In the genomic region with DNA sequence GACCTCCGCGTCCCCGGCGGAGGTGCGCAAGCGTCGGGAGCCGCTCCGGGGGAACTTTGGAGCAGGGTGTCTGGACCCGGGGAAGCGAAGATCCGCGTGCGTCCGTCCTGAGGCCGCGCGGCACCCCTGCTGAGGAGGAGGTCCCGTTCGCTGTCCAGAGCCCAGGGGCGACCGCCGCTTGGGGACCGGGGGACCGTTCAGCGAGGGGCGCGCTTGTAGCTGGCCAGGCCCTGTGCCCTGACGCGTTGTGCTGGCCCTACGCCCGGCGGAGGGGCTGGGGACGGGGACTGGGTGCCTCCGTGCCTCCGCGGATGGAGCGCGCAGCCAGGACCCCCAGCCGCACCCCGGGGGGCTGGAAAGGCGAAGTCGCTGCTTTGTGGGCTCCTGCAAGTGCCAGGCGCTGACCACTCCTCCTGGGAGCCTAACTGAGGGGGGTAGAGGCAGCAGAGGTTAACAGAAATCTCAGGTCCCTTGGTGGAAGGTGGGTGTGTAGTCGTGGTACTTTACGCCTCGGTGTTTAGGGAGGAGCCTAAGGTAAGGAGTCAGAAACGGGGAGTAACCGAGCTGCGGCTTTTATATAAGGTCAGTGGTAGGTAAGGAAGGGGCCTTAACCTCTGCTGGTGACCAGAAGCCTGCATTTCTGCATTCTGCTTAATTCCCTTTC, we compare ENCODE assay signal across 8 cellular contexts. TPM values are rescaled to one million over a fixed set of nuclear protein-coding genes. Genes with fewer than 3 reads are reported as not detected.
DNase-seq lines count a peak whose midpoint lies in the region; TF ChIP-seq lines count a peak whose summit lies in the region.

TSS of gene PPARG (plus strand) at position 605 of the 664 bp plus-strand sequence. CDS start 90,642 bp downstream, outside the sequence.

- intact Hi-C loops in CD14-positive monocyte (cut with micrococcal nuclease): loop anchor here (5.0 to 10.0 kb wide), 3 partner anchors 91 to 194 kb away; partner anchors contain the start of gene TSEN2 (in 1 of the 2)

- no peak for TF ChIP-seq POLR2A in erythroblast (IDR thresholded peaks at IDR 0.05; ENCODE audit: low read length)

- H3K9me3 Mint-ChIP-seq in CD14-positive monocyte: peaks cover 0 to 8% (median 3%) of the 10 kb centered on the region in 7 donors

- no peak for DNase-seq in CD14-positive monocyte (ENCODE audit: low spot score)
- DNase-seq in HEK293T (ENCODE audit: extremely low spot score): peak; percentile 51
- DNase-seq in astrocyte of the spinal cord (ENCODE audit: low read depth, low spot score): peak; percentile 30
- DNase-seq in OCI-M1 (lab: John Stamatoyannopoulos, UW): no peak
- DNase-seq in erythroblast (lab: John Stamatoyannopoulos, UW): no peak
- no peak for DNase-seq in foreskin melanocyte

- peaks cover 23% of the 10 kb centered on the region for H3K4me1 Mint-ChIP-seq in CD14-positive monocyte

- CTCF ChIA-PET in HEK293T (lab: Yijun Ruan, JAX): no interaction called here

- H3K36me3 Mint-ChIP-seq in CD14-positive monocyte: peaks cover 0 to 16% of the 10 kb centered on the region in 2 donors

- peak within 1 kb of the TSS in 6 of 7 donors; percentile 70 to 96 (median 77) for H3K27ac Mint-ChIP-seq in CD14-positive monocyte

- no peaks in the 10 kb centered on the region for H3K9me3 ChIP-seq in iPS-20b (ENCODE audit: insufficient read depth, low read depth, low read length)

- H3K4me1 ChIP-seq in iPS-20b (ENCODE audit: insufficient read depth, low read length): no peaks in the 10 kb centered on the region

- peaks cover 38 to 52% (median 38%) of the 10 kb centered on the region in 3 donors for H3K27me3 Mint-ChIP-seq in CD14-positive monocyte (ENCODE audit: low read depth in 3 of 3)

- in situ Hi-C loops in astrocyte of the spinal cord (cut with HindIII; ENCODE audit: low sequenced_read_pairs): no loop called here

- H3K9ac ChIP-seq in iPS-20b (ENCODE audit: low read depth, low read length): no peak within 1 kb of the TSS

- TF ChIP-seq CTCF in CD14-positive monocyte (IDR thresholded peaks at IDR 0.05) (no peak), astrocyte of the spinal cord (IDR thresholded peaks at IDR 0.05; ENCODE audit: low read depth, low read length) (no peak)

- H3K4me3 ChIP-seq in astrocyte of the spinal cord (ENCODE audit: low read depth, low read length) (peak within 1 kb of the TSS; percentile 81), iPS-20b (ENCODE audit: low read length) (peak within 1 kb of the TSS; percentile 67), skin epidermis (peak within 1 kb of the TSS; percentile 39 to 77 (median 57))

- H3K36me3 ChIP-seq in iPS-20b (ENCODE audit: insufficient read depth, low read depth, low read length): no peaks in the 10 kb centered on the region

- POLR2A ChIA-PET in HEK293T (lab: Yijun Ruan, JAX): interaction anchor here (0.6 to 1.3 kb wide), 2 partner anchors 196 to 479 kb away, joined by 3 read pairs; partner anchors contain the start of gene TSEN2

- H3K27me3 ChIP-seq in iPS-20b (ENCODE audit: insufficient read depth, low read length): peaks cover 82% of the 10 kb centered on the region

- H3K27ac ChIP-seq in iPS-20b (ENCODE audit: low read length) (no peak within 1 kb of the TSS), skin epidermis (peak within 1 kb of the TSS in 20 of 21 experiments; percentile 38 to 93 (median 80))

- peak within 1 kb of the TSS; percentile 85 to 89 for H3K4me3 Mint-ChIP-seq in CD14-positive monocyte

TF ChIP-seq in HEK293T, 16 proteins besides CTCF, POLR2A, EP300 and RAD21:
- no peak for TF ChIP-seq BHLHE40 (IDR thresholded peaks at IDR 0.05; ENCODE audit: borderline replicate concordance)
- TF ChIP-seq SP1 (IDR thresholded peaks at IDR 0.05): no peak
- no peak for TF ChIP-seq CTBP1 (IDR thresholded peaks at IDR 0.05; ENCODE audit: borderline replicate concordance)
- no peak for TF ChIP-seq FOXK2 (IDR thresholded peaks at IDR 0.05)
- TF ChIP-seq L3MBTL2 (conservative IDR thresholded peaks at IDR 0.05): no peak
- TF ChIP-seq LEF1 (IDR thresholded peaks at IDR 0.05; ENCODE audit: borderline replicate concordance): no peak
- TF ChIP-seq ZNF384 (IDR thresholded peaks at IDR 0.05): no peak
- TF ChIP-seq TARDBP (IDR thresholded peaks at IDR 0.05): no peak
- no peak for TF ChIP-seq NFRKB (IDR thresholded peaks at IDR 0.05)
- no peak for TF ChIP-seq FOXM1 (IDR thresholded peaks at IDR 0.05; ENCODE audit: borderline replicate concordance)
- TF ChIP-seq ARNT (IDR thresholded peaks at IDR 0.05): no peak
- TF ChIP-seq HDGF (IDR thresholded peaks at IDR 0.05; ENCODE audit: borderline replicate concordance): no peak
- TF ChIP-seq ELF4 (IDR thresholded peaks at IDR 0.05): no peak
- no peak for TF ChIP-seq SUZ12 (IDR thresholded peaks at IDR 0.05)
- no peak for TF ChIP-seq FOXA1 (IDR thresholded peaks at IDR 0.05)
- TF ChIP-seq PKNOX1 (IDR thresholded peaks at IDR 0.05): no peak

RNA-seq across cellular contexts. Expression of gene PPARG, which starts in this region (rescaled TPM):
- polyA plus RNA-seq in CD14-positive monocyte: 1 to 10 TPM in 1 of 2 donors, under 1 TPM in 1; 0.56 to 2.0 TPM

Comparison
In these comparisons a context has a peak if more than half of its experiments do, and no peak if none do; other contexts are left out.
1. DNase-seq: peak in HEK293T (single experiment) and astrocyte of the spinal cord (single experiment); none in CD14-positive monocyte (single experiment), OCI-M1 (single experiment), erythroblast (0 of 2) and foreskin melanocyte (single experiment).
2. Peak in every context shown above with its lines, with median percentiles within 50 percentile points of each other: H3K4me3 ChIP-seq.